ENCODE assay signal across 24 cellular contexts in genomic region chr20:62547364-62547763, GRCh38.
"Had no signal": no experiment of that assay in that cellular context is flagged by ENCODE, and none has a peak within 500 bp of the region (broad histone marks: within the 10 kb centered on the region; RNA-seq: fewer than 3 reads in every experiment).

No MANE protein-coding gene starts in this region.

- FAIRE-seq: endometrium, keratinocyte had no signal

- DNase-seq: cerebellar nuclear complex; cortex of kidney; effector memory CD8-positive, alpha-beta T cell; erythroblast; esophagus squamous epithelium; foreskin melanocyte; glutamatergic neuron; hypothalamus; naive B cell; occipital lobe; ovary; posterior cingulate gyrus; stimulated activated CD4-positive, alpha-beta T cell treated with anti-CD3 and anti-CD28 coated beads, Interleukin-2, amount 100 ng/mL, for 24 hours; stimulated activated CD4-positive, alpha-beta T cell treated with anti-CD3 and anti-CD28 coated beads, Interleukin-4, amount 100 ng/mL, for 24 hours; stimulated activated naive CD8-positive, alpha-beta T cell treated with anti-CD3 and anti-CD28 coated beads, Interleukin-15, Interleukin-2, amounts not matched to agents 100 U/mL and 50 U/mL, for 24 hours; trophoblast cell had no signal

- H3K36me3 ChIP-seq: esophagus squamous epithelium, ovary, vagina had no signal

- H3K9me3 ChIP-seq: esophagus squamous epithelium, vagina had no signal

- H3K27me3 ChIP-seq: ovary had no signal

- H3K4me3 ChIP-seq: esophagus squamous epithelium, lung, ovary, vagina had no signal

- ATAC-seq: effector memory CD8-positive, alpha-beta T cell; left lobe of liver; natural killer cell treated with Interleukin-12 subunit alpha and Interleukin-12 subunit beta and Interleukin-15 and Interleukin-18, amount 100 ng/mL, for 72 hours; sciatic nerve; stimulated activated effector memory CD8-positive, alpha-beta T cell treated with anti-CD3 and anti-CD28 coated beads, Interleukin-12 subunit alpha, Interleukin-12 subunit beta, amount 100 ng/mL, for 72 hours; stimulated activated naive CD8-positive, alpha-beta T cell treated with anti-CD3 and anti-CD28 coated beads, Interleukin-15, Interleukin-2, amounts not matched to agents 100 U/mL and 50 U/mL, for 24 hours had no signal

- H3K27ac ChIP-seq: esophagus squamous epithelium, ovary, vagina had no signal
